8 cellular contexts compared by ENCODE assay signal in the genomic region with DNA sequence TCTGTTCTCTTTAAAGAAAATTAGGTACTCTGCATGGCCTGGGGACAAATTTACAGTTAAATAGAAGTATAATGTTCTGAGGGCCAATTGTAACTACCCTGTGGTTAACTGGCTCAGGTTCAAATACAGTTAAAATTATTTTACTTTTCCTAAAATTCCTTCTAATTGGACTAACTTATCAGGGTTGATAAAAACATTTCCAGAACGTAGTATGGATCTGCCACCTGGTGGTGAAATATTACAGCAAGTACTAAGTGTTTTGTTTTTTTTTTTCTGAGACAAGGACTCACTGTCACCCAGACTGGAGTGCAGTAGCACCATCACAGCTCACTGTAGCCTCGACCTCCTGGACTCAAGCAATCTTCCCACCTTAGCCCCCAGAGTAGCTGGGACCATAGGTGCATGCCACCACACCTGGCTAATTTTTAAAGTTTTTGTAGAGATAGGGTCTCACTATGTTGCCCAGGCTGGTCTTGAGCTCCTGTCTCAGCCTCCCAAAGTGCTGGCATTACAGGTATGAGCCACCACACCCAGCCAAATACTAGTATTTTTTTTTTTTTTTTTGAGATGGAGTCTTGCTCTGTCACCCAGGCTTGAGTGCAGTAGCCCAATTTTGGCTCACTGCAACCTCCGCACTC. TPM values are rescaled to one million over a fixed set of nuclear protein-coding genes. Genes with fewer than 3 reads are reported as not detected.
A peak's percentile ranks its signal among the peaks of the same experiment; 100 is the strongest.
DNase-seq lines count a peak whose midpoint lies in the region; ATAC-seq, FAIRE-seq and TF ChIP-seq lines count a peak whose summit lies in the region.

No MANE protein-coding gene starts in this region.

- H3K9me3 ChIP-seq in CD4-positive, CD25-positive, alpha-beta regulatory T cell (ENCODE audit: control insufficient read depth in 2 of 2, low read length in 2 of 2): no peaks in the 10 kb centered on the region

- H3K27me3 ChIP-seq in CD4-positive, CD25-positive, alpha-beta regulatory T cell (ENCODE audit: control insufficient read depth, insufficient read depth, low read length): peaks cover 14% of the 10 kb centered on the region

- H3K27ac Mint-ChIP-seq in CD4-positive, CD25-positive, alpha-beta regulatory T cell: peak overlapping the region in 1 of 3 donors; percentile 22
- H3K27ac Mint-ChIP-seq in stimulated activated memory B cell treated with anti-CD40 and anti-IgM and Interleukin-4, amounts not matched to agents 10 μg/mL and 1 μg/mL and 100 μg/mL, for 72 hours: no peak overlapping the region

- DNase-seq in CD4-positive, CD25-positive, alpha-beta regulatory T cell: peak in 2 of 3 donors; percentile 28 to 42
- DNase-seq in GM19239 (ENCODE audit: insufficient read length, low spot score): no peak
- DNase-seq in NCI-H774 (lab: John Stamatoyannopoulos, UW): peak; percentile 53
- DNase-seq in choroid plexus epithelial cell (ENCODE audit: low read depth): peak; percentile 83
- peak; percentile 71 to 75 for DNase-seq in lung microvascular endothelial cell (ENCODE audit: low read depth in 2 of 2)
- DNase-seq in iPS-NIHi7 (ENCODE audit: extremely low spot score): no peak
- DNase-seq in NCI-H187 treated with DMSO at 0.1 percent for 48 hours (lab: John Stamatoyannopoulos, UW): no peak

- H3K27me3 Mint-ChIP-seq in CD4-positive, CD25-positive, alpha-beta regulatory T cell: peaks cover 30% of the 10 kb centered on the region
- H3K27me3 Mint-ChIP-seq in stimulated activated memory B cell treated with anti-CD40 and anti-IgM and Interleukin-4, amounts not matched to agents 10 μg/mL and 1 μg/mL and 100 μg/mL, for 72 hours: no peaks in the 10 kb centered on the region

- H3K4me3 Mint-ChIP-seq in CD4-positive, CD25-positive, alpha-beta regulatory T cell: no peak overlapping the region
- H3K4me3 Mint-ChIP-seq in stimulated activated memory B cell treated with anti-CD40 and anti-IgM and Interleukin-4, amounts not matched to agents 10 μg/mL and 1 μg/mL and 100 μg/mL, for 72 hours: no peak overlapping the region

- TF ChIP-seq CTCF in choroid plexus epithelial cell (conservative IDR thresholded peaks at IDR 0.05; ENCODE audit: low read depth, low read length): peak; percentile 71

- H3K4me1 Mint-ChIP-seq in CD4-positive, CD25-positive, alpha-beta regulatory T cell: no peaks in the 10 kb centered on the region
- no peaks in the 10 kb centered on the region for H3K4me1 Mint-ChIP-seq in stimulated activated memory B cell treated with anti-CD40 and anti-IgM and Interleukin-4, amounts not matched to agents 10 μg/mL and 1 μg/mL and 100 μg/mL, for 72 hours

- H3K36me3 ChIP-seq in CD4-positive, CD25-positive, alpha-beta regulatory T cell (ENCODE audit: control insufficient read depth, insufficient read depth, low read length): no peaks in the 10 kb centered on the region

- H3K4me1 ChIP-seq in CD4-positive, CD25-positive, alpha-beta regulatory T cell (ENCODE audit: control insufficient read depth, insufficient read depth, low read length, poor library complexity, severe bottlenecking): no peaks in the 10 kb centered on the region

- peak; percentile 47 for FAIRE-seq in GM19239 (lab: Jason Lieb, UNC)

- no peak overlapping the region for H3K27ac ChIP-seq in CD4-positive, CD25-positive, alpha-beta regulatory T cell (ENCODE audit: insufficient read depth, low read length, poor library complexity, severe bottlenecking)

- no peak overlapping the region for H3K4me3 ChIP-seq in CD4-positive, CD25-positive, alpha-beta regulatory T cell (ENCODE audit: low read depth, low read length)
- H3K4me3 ChIP-seq in choroid plexus epithelial cell (ENCODE audit: low read depth, low read length): no peak overlapping the region

- peaks cover 0 to 7% (median 0%) of the 10 kb centered on the region in 7 donors for H3K9me3 Mint-ChIP-seq in CD4-positive, CD25-positive, alpha-beta regulatory T cell
- H3K9me3 Mint-ChIP-seq in stimulated activated memory B cell treated with anti-CD40 and anti-IgM and Interleukin-4, amounts not matched to agents 10 μg/mL and 1 μg/mL and 100 μg/mL, for 72 hours: peaks cover 4% of the 10 kb centered on the region

- H3K36me3 Mint-ChIP-seq in CD4-positive, CD25-positive, alpha-beta regulatory T cell: no peaks in the 10 kb centered on the region
- H3K36me3 Mint-ChIP-seq in stimulated activated memory B cell treated with anti-CD40 and anti-IgM and Interleukin-4, amounts not matched to agents 10 μg/mL and 1 μg/mL and 100 μg/mL, for 72 hours: peaks cover 6% of the 10 kb centered on the region

- ATAC-seq in CD4-positive, CD25-positive, alpha-beta regulatory T cell (ENCODE audit: low read depth in 2 of 2): no peak
- ATAC-seq in stimulated activated memory B cell treated with anti-CD40 and anti-IgM and Interleukin-4, amounts not matched to agents 10 μg/mL and 1 μg/mL and 100 μg/mL, for 72 hours: no peak

RNA-seq across cellular contexts. Expression of a gene that starts 29.2 kb away (rescaled TPM):
- 2.7 TPM for total RNA-seq in CD4-positive, CD25-positive, alpha-beta regulatory T cell
- 1 to 10 TPM in 1 of 4 donors, under 1 TPM in 3; 0.45 to 1.6 (median 0.68) TPM for polyA plus RNA-seq in CD4-positive, CD25-positive, alpha-beta regulatory T cell
- 2.2 and 44.6 TPM in 2 replicates for total RNA-seq in lung microvascular endothelial cell

Comparison
In these comparisons a context has a peak if more than half of its experiments do, and no peak if none do; other contexts are left out.
1. DNase-seq: peak in CD4-positive, CD25-positive, alpha-beta regulatory T cell (2 of 3), NCI-H774 (single experiment), choroid plexus epithelial cell (single experiment) and lung microvascular endothelial cell (2 of 2); none in GM19239 (single experiment), iPS-NIHi7 (single experiment) and NCI-H187 treated with DMSO at 0.1 percent for 48 hours (single experiment).